Comparison of ENCODE assay signal across 15 cellular contexts in genomic region chr7:19351756-19352155, GRCh38.
DNase-seq lines count a peak whose midpoint lies in the region; ATAC-seq and TF ChIP-seq lines count a peak whose summit lies in the region.
"Had no signal": no experiment of that assay in that cellular context is flagged by ENCODE, and none has a peak within 500 bp of the region (broad histone marks: within the 10 kb centered on the region; RNA-seq: fewer than 3 reads in every experiment).

No MANE protein-coding gene starts in this region.

- TF ChIP-seq CTCF in gastroesophageal sphincter (IDR thresholded peaks at IDR 0.05) (no peak), WERI-Rb-1 (IDR thresholded peaks at IDR 0.05; ENCODE audit: low read depth, low read length) (no peak)

- peak overlapping the region; percentile 31 for H3K4me3 ChIP-seq in SK-N-MC
- no peak overlapping the region for H3K4me3 ChIP-seq in gastroesophageal sphincter
- no peak overlapping the region for H3K4me3 ChIP-seq in WERI-Rb-1 (ENCODE audit: low read depth, low read length)
- H3K4me3 ChIP-seq: A549, GM23338 had no signal

- no peaks in the 10 kb centered on the region for H3K4me1 ChIP-seq in gastroesophageal sphincter
- H3K4me1 ChIP-seq: A549 had no signal

- no peak for TF ChIP-seq POLR2A in gastroesophageal sphincter (IDR thresholded peaks at IDR 0.05)

- H3K27me3 ChIP-seq in gastroesophageal sphincter (no peaks in the 10 kb centered on the region), WERI-Rb-1 (ENCODE audit: insufficient read depth, low read depth, severe bottlenecking) (no peaks in the 10 kb centered on the region)

- WGBS in gastroesophageal sphincter (ENCODE audit: low coverage in 1 of 2), 2 donors = 19 to 67% methylated on average over 1 of the region's 1 CpG

- H3K36me3 ChIP-seq in SK-N-MC (ENCODE audit: insufficient read depth, low read length) (no peaks in the 10 kb centered on the region), gastroesophageal sphincter (no peaks in the 10 kb centered on the region), WERI-Rb-1 (no peaks in the 10 kb centered on the region)

- peak overlapping the region; percentile 48; the same call in 1 of the 2 replicates for H3K27ac ChIP-seq in SK-N-MC
- H3K27ac ChIP-seq in gastroesophageal sphincter = no peak overlapping the region
- no peak overlapping the region for H3K27ac ChIP-seq in WERI-Rb-1
- H3K27ac ChIP-seq: A549 had no signal

- peak; percentile 26 for DNase-seq in HCEC 1CT
- DNase-seq in SK-N-MC (ENCODE audit: low read depth, low spot score) = no peak
- peak; percentile 15 for DNase-seq in iris pigment epithelial cell (ENCODE audit: low read depth)
- no peak for DNase-seq in activated CD4-positive, CD25-positive, alpha-beta regulatory T cell (lab: John Stamatoyannopoulos, UW)
- DNase-seq in iPS-NIHi7 (ENCODE audit: extremely low spot score) = no peak
- no peak for DNase-seq in WERI-Rb-1
- DNase-seq: CD8-positive, alpha-beta T cell; COR-L47; DMS153; DND-41; GF-D8; H7 had no signal

- peak overlapping the region; percentile 27 for H3K9ac ChIP-seq in SK-N-MC (ENCODE audit: insufficient read length)

- H3K9me3 ChIP-seq in SK-N-MC (ENCODE audit: low read depth, low read length) (no peaks in the 10 kb centered on the region), gastroesophageal sphincter (no peaks in the 10 kb centered on the region), WERI-Rb-1 (ENCODE audit: severe bottlenecking) (no peaks in the 10 kb centered on the region)
- H3K9me3 ChIP-seq: A549 had no signal

- no peak for ATAC-seq in gastroesophageal sphincter
- ATAC-seq: A549; CD8-positive, alpha-beta T cell; GM23338 had no signal

- no peak for TF ChIP-seq EP300 in gastroesophageal sphincter (IDR thresholded peaks at IDR 0.05)

Comparison
In these comparisons a context has a peak if more than half of its experiments do, and no peak if none do; other contexts are left out.
1. DNase-seq: peak in HCEC 1CT (single experiment) and iris pigment epithelial cell (single experiment); none in SK-N-MC (single experiment), activated CD4-positive, CD25-positive, alpha-beta regulatory T cell (0 of 4), iPS-NIHi7 (single experiment) and WERI-Rb-1 (single experiment).